In the genomic region with DNA sequence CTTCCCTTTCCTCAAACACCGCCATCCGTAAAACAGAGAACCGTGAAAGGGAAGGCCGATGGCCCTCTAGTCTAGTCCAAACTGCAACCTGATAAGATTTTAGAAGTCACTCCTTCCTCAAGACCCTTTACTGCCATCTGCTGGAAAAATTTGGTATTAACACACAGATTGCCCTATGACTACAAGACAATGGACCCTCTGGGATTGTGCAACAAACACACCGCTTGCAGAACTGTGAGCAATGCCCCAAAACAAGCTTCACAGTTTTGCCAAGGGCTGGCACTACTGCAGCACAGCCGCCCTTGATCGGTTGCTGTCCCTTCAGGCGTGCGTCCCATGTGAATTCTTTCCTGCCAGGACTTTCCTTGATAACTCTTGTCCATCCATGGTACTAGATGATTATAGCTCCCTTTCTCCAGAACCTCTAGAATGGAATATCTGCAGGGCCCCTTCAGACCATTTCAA, we compare ENCODE assay signal across 8 cellular contexts. TPM values are rescaled to one million over a fixed set of nuclear protein-coding genes. Genes with fewer than 3 reads are reported as not detected.
DNase-seq lines count a peak whose midpoint lies in the region; ATAC-seq and TF ChIP-seq lines count a peak whose summit lies in the region.

No MANE protein-coding gene starts in this region.

- H3K27me3 Mint-ChIP-seq in activated T-helper 2 cell treated with anti-CD3 and anti-CD28 coated beads, Interferon-gamma antibody, Interleukin-2, Interleukin-4, amounts not matched to agents 10 μg/mL and 5 μg/mL and 100 μg/mL, durations not matched to agents 14 hours and 24 hours and 36 hours (ENCODE audit: low read depth) = peaks cover 21% of the 10 kb centered on the region

- no peak overlapping the region for H2BK5ac ChIP-seq in trophoblast cell (ENCODE audit: low read depth, low read length, poor library complexity)

- H3K18ac ChIP-seq in trophoblast cell (ENCODE audit: low read length) = no peak overlapping the region

- RAD21 ChIA-PET in HCT116 (lab: Charles Lee; ENCODE audit: low non-redundant PET in 1 of 2, low total read pairs in 2 of 2, uncharacterized antibody in 2 of 2, unreplicated experiment in 2 of 2) = no interaction called here

- no peak overlapping the region for H3K4me3 Mint-ChIP-seq in activated T-helper 2 cell treated with anti-CD3 and anti-CD28 coated beads, Interferon-gamma antibody, Interleukin-2, Interleukin-4, amounts not matched to agents 10 μg/mL and 5 μg/mL and 100 μg/mL, durations not matched to agents 14 hours and 24 hours and 36 hours (ENCODE audit: low read depth)

- peak overlapping the region; percentile 5; the same call in 1 of the 2 replicates for H3K27ac ChIP-seq in HCT116 (ENCODE audit: low read depth, low read length)
- H3K27ac ChIP-seq in PC-9 = no peak overlapping the region
- no peak overlapping the region for H3K27ac ChIP-seq in trophoblast cell (ENCODE audit: low read depth, low read length)

- H4K20me1 ChIP-seq in HCT116 (ENCODE audit: insufficient read depth) (no peaks in the 10 kb centered on the region), PC-9 (ENCODE audit: insufficient read depth) (no peaks in the 10 kb centered on the region)

- no peak overlapping the region for H3K4ac ChIP-seq in trophoblast cell (ENCODE audit: low read depth, low read length)

- H3K4me2 ChIP-seq in HCT116 (ENCODE audit: low read length) = peak overlapping the region; percentile 62
- H3K4me2 ChIP-seq in PC-9 = peak overlapping the region; percentile 35; the same call in 1 of the 2 replicates
- H3K4me2 ChIP-seq in trophoblast cell (ENCODE audit: low read length) = no peak overlapping the region

- POLR2A ChIA-PET in HCT116 (lab: Charles Lee) (interaction anchor here (1.1 to 1.4 kb wide), 3 partner anchors 14 to 62 kb away, joined by 3 to 4 read pairs (median 4); a partner anchor contains a TSS), PC-9 (lab: Charles Lee; ENCODE audit: unreplicated experiment) (no interaction called here)

- WGBS in trophoblast cell (ENCODE audit: extremely low coverage, insufficient coverage, insufficient read length) = no CpG with 5 or more reads among the region's 9 CpGs

- H3K36me3 Mint-ChIP-seq in activated T-helper 2 cell treated with anti-CD3 and anti-CD28 coated beads, Interferon-gamma antibody, Interleukin-2, Interleukin-4, amounts not matched to agents 10 μg/mL and 5 μg/mL and 100 μg/mL, durations not matched to agents 14 hours and 24 hours and 36 hours (ENCODE audit: low read depth) = no peaks in the 10 kb centered on the region

- no peaks in the 10 kb centered on the region for H3K36me3 ChIP-seq in HCT116 (ENCODE audit: control insufficient read depth in 1 of 2, insufficient read depth in 2 of 2, low read length in 2 of 2)
- H3K36me3 ChIP-seq in PC-9 (ENCODE audit: low read depth) = no peaks in the 10 kb centered on the region
- H3K36me3 ChIP-seq in trophoblast cell (ENCODE audit: control insufficient read depth in 1 of 2, insufficient read depth in 2 of 2, low read length in 2 of 2) = no peaks in the 10 kb centered on the region

- CTCF ChIA-PET in HCT116 (lab: Charles Lee) (interaction anchor here (0.7 to 1.7 kb wide), 6 partner anchors 9 to 802 kb away, joined by 3 to 11 read pairs (median 4); a partner anchor contains a TSS), PC-9 (lab: Charles Lee) (interaction anchor here (0.8 kb wide), 2 partner anchors 794 to 796 kb away, joined by 3 to 4 read pairs; no protein-coding TSS in a partner anchor)

- H3K4me3 ChIP-seq in HCT116 (replicated peaks in 1 of 2; ENCODE audit: low read depth in 1 of 2, low read length in 2 of 2) = no peak overlapping the region
- no peak overlapping the region for H3K4me3 ChIP-seq in LNCaP clone FGC (ENCODE audit: low read depth, low read length)
- H3K4me3 ChIP-seq in PC-9 = no peak overlapping the region
- H3K4me3 ChIP-seq in trophoblast cell (ENCODE audit: low read depth, low read length) = no peak overlapping the region

- no peak overlapping the region for H3K23ac ChIP-seq in trophoblast cell (ENCODE audit: low read length)

- peak; percentile 90 for TF ChIP-seq RAD21 in HCT116 (IDR thresholded peaks at IDR 0.05; ENCODE audit: low read depth)

- peak; percentile 81 to 91 (median 83) for TF ChIP-seq CTCF in HCT116 (IDR thresholded peaks at IDR 0.05 in 2 of 3, conservative IDR thresholded peaks at IDR 0.05 in 1 of 3; ENCODE audit: borderline replicate concordance in 1 of 3, insufficient read depth in 1 of 3, low read depth in 2 of 3, low read length in 2 of 3)
- peak; percentile 70 for TF ChIP-seq CTCF in LNCaP clone FGC (IDR thresholded peaks at IDR 0.05; ENCODE audit: control insufficient read depth, extremely low read depth, insufficient read depth)
- TF ChIP-seq CTCF in PC-9 (conservative IDR thresholded peaks at IDR 0.05) = peak; percentile 87

- H4K12ac ChIP-seq in trophoblast cell (ENCODE audit: low read depth, low read length) = no peak overlapping the region

- H3K4me1 Mint-ChIP-seq in activated T-helper 2 cell treated with anti-CD3 and anti-CD28 coated beads, Interferon-gamma antibody, Interleukin-2, Interleukin-4, amounts not matched to agents 10 μg/mL and 5 μg/mL and 100 μg/mL, durations not matched to agents 14 hours and 24 hours and 36 hours (ENCODE audit: low read depth) = peaks cover 8% of the 10 kb centered on the region

- H3K79me2 ChIP-seq in HCT116 (ENCODE audit: insufficient read depth, low read length) = no peaks in the 10 kb centered on the region
- no peaks in the 10 kb centered on the region for H3K79me2 ChIP-seq in PC-9 (ENCODE audit: low read depth)
- no peaks in the 10 kb centered on the region for H3K79me2 ChIP-seq in trophoblast cell (ENCODE audit: control insufficient read depth, insufficient read depth, low read length, poor library complexity)

- BruUV-seq in HCT116 (replicated peaks; lab: Mats Ljungman, UMichigan) (no TSS peak), PC-9 (replicated peaks; lab: Mats Ljungman, UMichigan) (no TSS peak)

- H3K4me1 ChIP-seq in HCT116 (ENCODE audit: control insufficient read depth in 1 of 2, insufficient read depth in 2 of 2, low read length in 2 of 2) = peaks cover 4 to 11% of the 10 kb centered on the region in 2 experiments; a peak in 3 of 4 replicates
- no peaks in the 10 kb centered on the region for H3K4me1 ChIP-seq in PC-9 (replicated peaks; ENCODE audit: insufficient read depth)
- peaks cover 0 to 3% of the 10 kb centered on the region in 2 experiments for H3K4me1 ChIP-seq in trophoblast cell (ENCODE audit: control insufficient read depth in 1 of 2, insufficient read depth in 2 of 2, low read length in 2 of 2)

- H2AK5ac ChIP-seq in trophoblast cell (ENCODE audit: low read length) = no peak overlapping the region

- intact Hi-C loops in HCT116 (cut with micrococcal nuclease) (loop anchor here (5.0 kb wide), 2 partner anchors 800 to 1215 kb away; no protein-coding TSS in a partner anchor), PC-9 (cut with micrococcal nuclease; ENCODE audit: unreplicated experiment) (loop anchor here (1.0 to 5.0 kb wide), 2 partner anchors 550 to 801 kb away; no protein-coding TSS in a partner anchor)
- intact Hi-C loops in activated T-helper 2 cell treated with anti-CD3 and anti-CD28 coated beads, Interferon-gamma antibody, Interleukin-2, Interleukin-4, amounts not matched to agents 10 μg/mL and 5 μg/mL and 100 μg/mL, durations not matched to agents 14 hours and 24 hours and 36 hours (cut with micrococcal nuclease) = loop anchor here (5.0 kb wide), 3 partner anchors 300 to 1215 kb away; no protein-coding TSS in a partner anchor

- peak; percentile 92 for ATAC-seq in HCT116

- H3K9me3 ChIP-seq in HCT116 (ENCODE audit: control insufficient read depth in 1 of 2, insufficient read depth in 1 of 2, low read depth in 1 of 2, low read length in 2 of 2) (no peaks in the 10 kb centered on the region), PC-9 (ENCODE audit: insufficient read depth, low read depth) (no peaks in the 10 kb centered on the region), trophoblast cell (ENCODE audit: insufficient read depth, low read depth, low read length) (no peaks in the 10 kb centered on the region)

- H3F3A ChIP-seq in PC-9 (ENCODE audit: insufficient read depth, low read depth) = no peaks in the 10 kb centered on the region; the same call in 1 of the 2 replicates

- H3K9me2 ChIP-seq in HCT116 (ENCODE audit: insufficient read depth) (no peaks in the 10 kb centered on the region), PC-9 (ENCODE audit: insufficient read depth) (no peaks in the 10 kb centered on the region)

- H3K27ac Mint-ChIP-seq in activated T-helper 2 cell treated with anti-CD3 and anti-CD28 coated beads, Interferon-gamma antibody, Interleukin-2, Interleukin-4, amounts not matched to agents 10 μg/mL and 5 μg/mL and 100 μg/mL, durations not matched to agents 14 hours and 24 hours and 36 hours = no peak overlapping the region

- H3K27me3 ChIP-seq in HCT116 (ENCODE audit: insufficient read depth, low read length) (no peaks in the 10 kb centered on the region), PC-9 (ENCODE audit: insufficient read depth, low read depth) (no peaks in the 10 kb centered on the region), trophoblast cell (ENCODE audit: insufficient read depth, low read length) (no peaks in the 10 kb centered on the region)

- peak overlapping the region; percentile 4 for H4K91ac ChIP-seq in trophoblast cell (ENCODE audit: low read depth, low read length)

- H3K14ac ChIP-seq in trophoblast cell (ENCODE audit: low read length) = no peak overlapping the region

- H2BK120ac ChIP-seq in trophoblast cell (ENCODE audit: insufficient read depth, low read length, poor library complexity) = no peak overlapping the region

- H4K8ac ChIP-seq in trophoblast cell (ENCODE audit: low read depth, low read length) = no peak overlapping the region

- no peaks in the 10 kb centered on the region for H3K79me1 ChIP-seq in trophoblast cell (ENCODE audit: low read length)

- H2AFZ ChIP-seq in HCT116 (ENCODE audit: low read depth, low read length, poor library complexity, severe bottlenecking) (peak overlapping the region; percentile 86), PC-9 (peak overlapping the region; percentile 58; the same call in 1 of the 2 replicates), trophoblast cell (ENCODE audit: insufficient read depth, low read length, poor library complexity) (no peak overlapping the region)

- no peak overlapping the region for H2BK12ac ChIP-seq in trophoblast cell (ENCODE audit: low read length)

- no peak for TF ChIP-seq POLR2A in HCT116 (IDR thresholded peaks at IDR 0.05; ENCODE audit: borderline replicate concordance, extremely low read depth, insufficient read depth, insufficient read length)

- H3K9ac ChIP-seq in HCT116 (ENCODE audit: low read length) (peak overlapping the region; percentile 19), trophoblast cell (ENCODE audit: low read length) (no peak overlapping the region)

- H3K9me3 Mint-ChIP-seq in activated T-helper 2 cell treated with anti-CD3 and anti-CD28 coated beads, Interferon-gamma antibody, Interleukin-2, Interleukin-4, amounts not matched to agents 10 μg/mL and 5 μg/mL and 100 μg/mL, durations not matched to agents 14 hours and 24 hours and 36 hours = no peaks in the 10 kb centered on the region

- DNase-seq in activated CD4-positive, alpha-beta T cell treated with anti-CD3 and anti-CD28 coated beads for 24 hours (ENCODE audit: low read depth in 2 of 2) = peak; percentile 6 to 66
- no peak for DNase-seq in activated CD4-positive, alpha-beta T cell treated with anti-CD3 and anti-CD28 coated beads, Interleukin-2, amount 50 U/mL, for 4 hours
- DNase-seq in HCT116 (ENCODE audit: low read depth, low spot score) = peak; percentile 93
- DNase-seq in LNCaP clone FGC (ENCODE audit: low read depth) = peak; percentile 62
- peak; percentile 52 to 77 for DNase-seq in PC-9
- DNase-seq in activated T-helper 2 cell treated with anti-CD3 and anti-CD28 coated beads, Interferon-gamma antibody, Interleukin-2, Interleukin-4, amounts not matched to agents 10 μg/mL and 5 μg/mL and 100 μg/mL, durations not matched to agents 14 hours and 24 hours and 36 hours (ENCODE audit: low spot score) = peak; percentile 36
- DNase-seq in glomerular visceral epithelial cell (ENCODE audit: extremely low spot score) = peak; percentile 89
- DNase-seq in trophoblast cell = peak; percentile 87 to 100

RNA-seq across cellular contexts. Expression of a gene that starts 23.1 kb away (rescaled TPM):
- total RNA-seq in HCT116 (2021; ENCODE audit: unreplicated experiment) (45.6 TPM), PC-9 (2021) (20.4 and 25.0 TPM in 2 replicates)
- polyA plus RNA-seq in HCT116 (2012) = 12.1 and 20.1 TPM in 2 replicates
- 31.0 and 33.7 TPM in 2 replicates for total RNA-seq in activated T-helper 2 cell treated with anti-CD3 and anti-CD28 coated beads, Interferon-gamma antibody, Interleukin-2, Interleukin-4, amounts not matched to agents 10 μg/mL and 5 μg/mL and 100 μg/mL, durations not matched to agents 14 hours and 24 hours and 36 hours
- 26.9 and 27.6 TPM in 2 replicates for polyA plus RNA-seq in trophoblast cell (2013)

Comparison
In these comparisons a context has a peak if more than half of its experiments do, and no peak if none do; other contexts are left out.
1. DNase-seq: peak in activated CD4-positive, alpha-beta T cell treated with anti-CD3 and anti-CD28 coated beads for 24 hours (2 of 2), HCT116 (single experiment), LNCaP clone FGC (single experiment), PC-9 (2 of 2), activated T-helper 2 cell treated with anti-CD3 and anti-CD28 coated beads, Interferon-gamma antibody, Interleukin-2, Interleukin-4, amounts not matched to agents 10 μg/mL and 5 μg/mL and 100 μg/mL, durations not matched to agents 14 hours and 24 hours and 36 hours (single experiment), glomerular visceral epithelial cell (single experiment) and trophoblast cell (2 of 2); none in activated CD4-positive, alpha-beta T cell treated with anti-CD3 and anti-CD28 coated beads, Interleukin-2, amount 50 U/mL, for 4 hours (0 of 2).
2. Peak in every context shown above with its lines, with median percentiles within 50 percentile points of each other: CTCF ChIP-seq.